Comparison of ENCODE assay signal across 18 cellular contexts in genomic region chr17:28818705-28819295, GRCh38. TPM values are rescaled to one million over a fixed set of nuclear protein-coding genes. Genes with fewer than 3 reads are reported as not detected.
DNase-seq lines count a peak whose midpoint lies in the region; ATAC-seq and TF ChIP-seq lines count a peak whose summit lies in the region.
"Had no signal": no experiment of that assay in that cellular context is flagged by ENCODE, and none has a peak within 500 bp of the region (broad histone marks: within the 10 kb centered on the region; RNA-seq: fewer than 3 reads in every experiment).

No MANE protein-coding gene starts in this region.

- WGBS in upper lobe of left lung, 2 donors: 75 to 82% methylated on average over 3 of the region's 3 CpGs

- H3K4me1 ChIP-seq in CD8-positive, alpha-beta T cell (ENCODE audit: insufficient read depth, low read length): no peaks in the 10 kb centered on the region
- no peaks in the 10 kb centered on the region for H3K4me1 ChIP-seq in upper lobe of left lung
- H3K4me1 ChIP-seq: lower lobe of right lung had no signal

- no peak overlapping the region for H3K27ac ChIP-seq in CD8-positive, alpha-beta T cell (ENCODE audit: low read depth, low read length)
- H3K27ac ChIP-seq in dorsolateral prefrontal cortex (peak overlapping the region in 57 of 59 donors; percentile 0 to 87 (median 72)), upper lobe of left lung (no peak overlapping the region)
- H3K27ac ChIP-seq: esophagus muscularis mucosa, lower lobe of right lung had no signal

- CTCF ChIA-PET in CD8-positive, alpha-beta T cell (lab: Charles Lee): interaction anchor here (1.0 to 1.3 kb wide), 3 partner anchors 14 to 85 kb away, joined by 3 to 4 read pairs (median 3); no protein-coding TSS in a partner anchor

- intact Hi-C loops in CD8-positive, alpha-beta T cell (cut with DNase I, micrococcal nuclease): no loop called here
- intact Hi-C loops in dorsolateral prefrontal cortex (cut with DNase I): no loop called here

- H3K4me1 Mint-ChIP-seq in CD8-positive, alpha-beta T cell (ENCODE audit: low read depth): peaks cover 22% of the 10 kb centered on the region

- no peak overlapping the region for H3K4me3 ChIP-seq in CD8-positive, alpha-beta T cell (ENCODE audit: low read depth, low read length)
- peak overlapping the region in 10 of 59 donors; percentile 0 to 22 (median 7) for H3K4me3 ChIP-seq in dorsolateral prefrontal cortex
- H3K4me3 ChIP-seq in upper lobe of left lung: no peak overlapping the region
- H3K4me3 ChIP-seq: esophagus muscularis mucosa, lower lobe of right lung had no signal

- no peak for TF ChIP-seq CTCF in CD8-positive, alpha-beta T cell (IDR thresholded peaks at IDR 0.05)
- no peak for TF ChIP-seq CTCF in dorsolateral prefrontal cortex (IDR thresholded peaks at IDR 0.05 in 54 of 56, conservative IDR thresholded peaks at IDR 0.05 in 2 of 56; ENCODE audit: low read depth in 1 of 56, partially characterized antibody in 56 of 56)
- no peak for TF ChIP-seq CTCF in upper lobe of left lung (IDR thresholded peaks at IDR 0.05)

- peaks cover 2% of the 10 kb centered on the region for H3K36me3 Mint-ChIP-seq in CD8-positive, alpha-beta T cell
- H3K36me3 Mint-ChIP-seq: activated naive CD4-positive, alpha-beta T cell treated with anti-CD3 and anti-CD28 coated beads, Interleukin-2, amount 50 U/mL, for 72 hours had no signal

- no peak overlapping the region for H3K4me3 Mint-ChIP-seq in CD8-positive, alpha-beta T cell
- H3K4me3 Mint-ChIP-seq: activated T-cell treated with anti-CD3 and anti-CD28 coated beads, Interleukin-2, amount 50 U/mL, for 4 hours; effector memory CD8-positive, alpha-beta T cell had no signal

- no peaks in the 10 kb centered on the region for H3K27me3 ChIP-seq in CD8-positive, alpha-beta T cell (ENCODE audit: insufficient read depth, low read length)
- H3K27me3 ChIP-seq in dorsolateral prefrontal cortex: no peaks in the 10 kb centered on the region
- H3K27me3 ChIP-seq in upper lobe of left lung: no peaks in the 10 kb centered on the region
- H3K27me3 ChIP-seq: esophagus muscularis mucosa had no signal

- no peak for DNase-seq in CD8-positive, alpha-beta T cell
- DNase-seq in NCI-H69 (lab: John Stamatoyannopoulos, UW): peak; percentile 61
- DNase-seq in dorsolateral prefrontal cortex: peak in 1 of 10 donors; percentile 5
- peak; percentile 81 for DNase-seq in pons (ENCODE audit: low spot score)
- no peak for DNase-seq in RKO (ENCODE audit: low spot score)
- DNase-seq in upper lobe of left lung: no peak
- DNase-seq in NCI-H128 (lab: John Stamatoyannopoulos, UW; ENCODE audit: unreplicated experiment): no peak
- DNase-seq: activated T-cell treated with anti-CD3 and anti-CD28 coated beads, Interleukin-2, amount 50 U/mL, for 4 hours; DMS153; effector memory CD8-positive, alpha-beta T cell; lower lobe of right lung; NCI-H1694; NCI-H2171 treated with DMSO at 0.1 percent for 48 hours; NCI-H526 treated with DMSO at 0.1 percent for 48 hours; occipital lobe had no signal

- no peak for ATAC-seq in CD8-positive, alpha-beta T cell
- no peak for ATAC-seq in upper lobe of left lung (ENCODE audit: low FRiP score in 2 of 2)
- ATAC-seq: activated naive CD4-positive, alpha-beta T cell treated with anti-CD3 and anti-CD28 coated beads, Interleukin-2, amount 50 U/mL, for 72 hours; activated T-cell treated with anti-CD3 and anti-CD28 coated beads, Interleukin-2, amount 50 U/mL, for 4 hours; effector memory CD8-positive, alpha-beta T cell; lower lobe of right lung; Right ventricle myocardium inferior had no signal

- no peaks in the 10 kb centered on the region for H3K36me3 ChIP-seq in CD8-positive, alpha-beta T cell (ENCODE audit: insufficient read depth, low read length)
- H3K36me3 ChIP-seq in upper lobe of left lung: no peaks in the 10 kb centered on the region
- H3K36me3 ChIP-seq: esophagus muscularis mucosa, lower lobe of right lung had no signal

- no peak for TF ChIP-seq EP300 in upper lobe of left lung (IDR thresholded peaks at IDR 0.05)

- TF ChIP-seq POLR2A in upper lobe of left lung (IDR thresholded peaks at IDR 0.05): no peak

- no peaks in the 10 kb centered on the region for H3K9me3 ChIP-seq in CD8-positive, alpha-beta T cell (ENCODE audit: low read length)
- no peaks in the 10 kb centered on the region for H3K9me3 ChIP-seq in upper lobe of left lung
- H3K9me3 ChIP-seq: esophagus muscularis mucosa, lower lobe of right lung had no signal

- no peaks in the 10 kb centered on the region for H3K27me3 Mint-ChIP-seq in CD8-positive, alpha-beta T cell (ENCODE audit: low read depth)
- H3K27me3 Mint-ChIP-seq: effector memory CD8-positive, alpha-beta T cell had no signal

- peak overlapping the region; percentile 61 for H3K27ac Mint-ChIP-seq in CD8-positive, alpha-beta T cell
- H3K27ac Mint-ChIP-seq: activated naive CD4-positive, alpha-beta T cell treated with anti-CD3 and anti-CD28 coated beads, Interleukin-2, amount 50 U/mL, for 72 hours had no signal

- H3K9me3 Mint-ChIP-seq in CD8-positive, alpha-beta T cell: no peaks in the 10 kb centered on the region
- H3K9me3 Mint-ChIP-seq: activated naive CD4-positive, alpha-beta T cell treated with anti-CD3 and anti-CD28 coated beads, Interleukin-2, amount 50 U/mL, for 72 hours; activated T-cell treated with anti-CD3 and anti-CD28 coated beads, Interleukin-2, amount 50 U/mL, for 4 hours; effector memory CD8-positive, alpha-beta T cell had no signal

- POLR2A ChIA-PET in CD8-positive, alpha-beta T cell (lab: Charles Lee): no interaction called here

RNA-seq across cellular contexts. Expression of gene FAM222B, which starts 23.8 kb away (rescaled TPM):
- total RNA-seq in CD8-positive, alpha-beta T cell: 10 to 100 TPM; 20.2 to 20.6 TPM
- 10 to 100 TPM; 17.4 to 36.2 (median 25.3) TPM for total RNA-seq in dorsolateral prefrontal cortex
- 10 to 100 TPM; 16.8 to 23.1 (median 20.1) TPM for total RNA-seq in upper lobe of left lung

RNA-seq across cellular contexts. Expression of gene ERAL1, which starts 36.0 kb away (rescaled TPM):
- 10 to 100 TPM; 20.0 to 21.2 TPM for total RNA-seq in CD8-positive, alpha-beta T cell
- total RNA-seq in dorsolateral prefrontal cortex (10 to 100 TPM; 32.0 to 63.5 (median 45.6) TPM), upper lobe of left lung (10 to 100 TPM; 22.4 to 41.3 (median 27.7) TPM)

Comparison
In these comparisons a context has a peak if more than half of its experiments do, and no peak if none do; other contexts are left out.
1. DNase-seq: peak in NCI-H69 (single experiment) and pons (single experiment); none in CD8-positive, alpha-beta T cell (0 of 7), RKO (single experiment), upper lobe of left lung (0 of 2) and NCI-H128 (single experiment).
2. H3K27ac ChIP-seq: peak in dorsolateral prefrontal cortex (57 of 59); none in CD8-positive, alpha-beta T cell (single experiment) and upper lobe of left lung (0 of 4).